ENCODE assay signal across 8 cellular contexts in the genomic region with DNA sequence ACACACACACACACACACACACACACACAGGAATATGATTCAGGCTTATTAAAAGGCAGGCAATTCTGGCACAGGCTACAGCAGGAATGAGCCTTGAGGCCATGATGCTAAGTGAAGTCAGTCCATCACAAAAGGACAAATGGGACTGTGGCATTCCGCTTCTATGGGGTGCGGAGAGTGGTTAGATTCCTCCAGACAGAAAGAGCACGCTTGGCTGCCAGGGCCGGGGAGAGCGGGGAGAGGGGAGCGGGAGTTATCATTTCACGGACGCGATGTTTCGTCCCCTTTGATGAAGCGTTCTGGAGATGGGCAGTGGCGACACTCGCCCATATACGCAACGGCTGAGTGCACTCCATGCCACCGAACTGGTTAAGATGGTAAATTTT. TPM values are rescaled to one million over a fixed set of nuclear protein-coding genes. Genes with fewer than 3 reads are reported as not detected.
A peak's percentile ranks its signal among the peaks of the same experiment; 100 is the strongest.
DNase-seq lines count a peak whose midpoint lies in the region; ATAC-seq and TF ChIP-seq lines count a peak whose summit lies in the region.

No MANE protein-coding gene starts in this region.

- peak overlapping the region; percentile 78 for H3K4me3 Mint-ChIP-seq in Caco-2 (ENCODE audit: unreplicated experiment)

- TF ChIP-seq CTCF in Caco-2 (IDR thresholded peaks at IDR 0.05; ENCODE audit: insufficient read depth in 1 of 2, low read depth in 1 of 2, low read length in 1 of 2, severe bottlenecking in 1 of 2, unreplicated experiment in 1 of 2) = no peak
- no peak for TF ChIP-seq CTCF in spleen (IDR thresholded peaks at IDR 0.05 in 8 of 11, conservative IDR thresholded peaks at IDR 0.05 in 3 of 11)
- TF ChIP-seq CTCF in GM10248 (IDR thresholded peaks at IDR 0.05; ENCODE audit: control extremely low read depth, extremely low read depth, low read depth, missing control alignments) = no peak

- H3K4me3 ChIP-seq in Caco-2 (ENCODE audit: low read depth, low read length) (peak overlapping the region; percentile 79), spleen (peak overlapping the region; percentile 26 to 74 (median 56))

- peak; percentile 16 for ATAC-seq in GM21381 (IDR thresholded peaks at IDR 0.05; ENCODE audit: unreplicated experiment)

- POLR2A ChIA-PET in Caco-2 (lab: Charles Lee) = no interaction called here
- POLR2A ChIA-PET in GM10248 (lab: Yijun Ruan, JAX) = interaction anchor here (0.9 kb wide), 1 partner anchor 192 kb away, joined by 4 read pairs; no protein-coding TSS in a partner anchor

- peak overlapping the region; percentile 33 for H3K27ac ChIP-seq in caudate nucleus (ENCODE audit: low read depth, low read length)
- H3K27ac ChIP-seq in spleen = peak overlapping the region in 5 of 8 donors; percentile 16 to 55 (median 41)

- H3K4me1 ChIP-seq in Caco-2 = peaks cover 8% of the 10 kb centered on the region; the same call in 1 of the 2 replicates
- H3K4me1 ChIP-seq in spleen = peaks cover 0 to 18% (median 13%) of the 10 kb centered on the region in 6 donors

- H3K36me3 ChIP-seq in Caco-2 (ENCODE audit: control insufficient read depth, insufficient read depth, low read length) (no peaks in the 10 kb centered on the region; the same call in 1 of the 2 replicates), spleen (no peaks in the 10 kb centered on the region)

- H3K27ac Mint-ChIP-seq in Caco-2 (ENCODE audit: unreplicated experiment) = peak overlapping the region; percentile 60

- H3K9me3 Mint-ChIP-seq in Caco-2 (ENCODE audit: unreplicated experiment) = no peaks in the 10 kb centered on the region

- BruUV-seq in Caco-2 (replicated peaks; lab: Mats Ljungman, UMichigan) = no TSS peak

- H3K36me3 Mint-ChIP-seq in Caco-2 (ENCODE audit: insufficient read depth, unreplicated experiment) = peaks cover 5% of the 10 kb centered on the region

- H3K27me3 ChIP-seq in Caco-2 (replicated peaks; ENCODE audit: control insufficient read depth, insufficient read depth, low read length) = no peaks in the 10 kb centered on the region
- peaks cover 0 to 55% (median 3%) of the 10 kb centered on the region in 7 donors for H3K27me3 ChIP-seq in spleen (replicated peaks in 1 of 7)

- no peak for TF ChIP-seq POLR2A in spleen (IDR thresholded peaks at IDR 0.05)

- peaks cover 6% of the 10 kb centered on the region for H3K4me1 Mint-ChIP-seq in Caco-2 (ENCODE audit: low read depth, unreplicated experiment)

- 3 to 8% (median 6%) methylated on average over 8 to 16 of the region's 16 CpGs for WGBS in spleen, 5 donors

- intact Hi-C loops in Caco-2 (cut with micrococcal nuclease; ENCODE audit: unreplicated experiment) = loop anchor here (1.0 to 2.0 kb wide), 6 partner anchors 20 to 623 kb away; no protein-coding TSS in a partner anchor
- intact Hi-C loops in spleen (cut with DNase I; ENCODE audit: low total_unique reads) = loop anchor here (10.0 kb wide), 1 partner anchor 439 kb away; no protein-coding TSS in a partner anchor

- CTCF ChIA-PET in Caco-2 (lab: Charles Lee) (interaction anchor here (0.6 to 2.7 kb wide), 16 partner anchors 20 to 617 kb away, joined by 3 to 31 read pairs (median 5); a partner anchor contains a TSS), GM10248 (lab: Yijun Ruan, JAX) (interaction anchor here (0.5 to 6.0 kb wide), 41 partner anchors 8 to 635 kb away, joined by 3 to 129 read pairs (median 4); no protein-coding TSS in a partner anchor)

- H3K27me3 Mint-ChIP-seq in Caco-2 (ENCODE audit: insufficient read depth, unreplicated experiment) = no peaks in the 10 kb centered on the region

- H3K9me3 ChIP-seq in Caco-2 (peaks cover 2% of the 10 kb centered on the region; the same call in 1 of the 2 replicates), spleen (no peaks in the 10 kb centered on the region)

- peak; percentile 37 to 39 for DNase-seq in Caco-2
- peak; percentile 9 for DNase-seq in NCI-H1694 (lab: John Stamatoyannopoulos, UW)
- DNase-seq in caudate nucleus (lab: John Stamatoyannopoulos, UW) = peak in 10 of 61 donors; percentile 17 to 59 (median 37)
- peak; percentile 69 for DNase-seq in islet precursor cell
- DNase-seq in spleen = no peak
- DNase-seq in NCI-H1436 (lab: John Stamatoyannopoulos, UW) = no peak
- no peak for DNase-seq in GM10248 (ENCODE audit: extremely low spot score)

RNA-seq across cellular contexts. Expression of a gene that starts 58.5 kb away (rescaled TPM):
- 79.4 and 87.5 TPM in 2 replicates for total RNA-seq in Caco-2 (2022)
- 10 to 100 TPM in 4 of 7 donors, 1 to 10 TPM in 3; 7.4 to 17.9 (median 11.2) TPM for total RNA-seq in spleen
- polyA plus RNA-seq in spleen = 1 to 10 TPM; 2.1 to 4.8 (median 3.9) TPM

Comparison
In these comparisons a context has a peak if more than half of its experiments do, and no peak if none do; other contexts are left out.
1. DNase-seq: peak in Caco-2 (2 of 2), NCI-H1694 (single experiment) and islet precursor cell (single experiment); none in spleen (single experiment), NCI-H1436 (single experiment) and GM10248 (single experiment).